ENCODE assay signal across 8 cellular contexts in the genomic region with DNA sequence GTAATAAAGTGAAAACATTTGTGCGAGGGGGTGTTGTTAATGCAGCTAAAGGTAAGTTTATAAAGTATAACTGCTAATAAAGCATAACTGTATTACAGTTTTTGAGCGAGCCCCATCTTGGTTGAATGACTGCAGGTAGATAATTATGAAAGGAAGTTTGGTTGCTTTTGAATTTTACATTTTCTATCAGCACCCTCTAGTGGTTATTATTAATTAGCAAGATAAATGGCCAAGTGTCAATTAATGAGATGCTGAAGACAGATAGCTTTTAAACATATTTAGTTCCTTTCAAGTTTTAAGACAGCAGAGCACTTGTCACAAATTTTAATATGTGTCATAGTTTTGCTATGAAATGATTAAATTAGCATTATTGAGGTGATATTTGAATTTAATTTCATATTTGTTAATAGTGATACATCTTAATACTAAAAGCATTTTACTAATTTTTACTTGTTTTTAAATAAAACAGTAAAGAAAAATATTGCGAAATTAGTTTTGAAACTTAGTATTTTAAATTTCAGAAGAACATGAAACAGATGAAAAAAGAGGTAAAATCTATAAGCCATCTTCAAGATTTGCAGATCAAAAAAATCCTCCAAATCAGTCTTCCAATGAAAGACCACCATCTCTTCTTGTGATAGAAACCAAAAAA. TPM values are rescaled to one million over a fixed set of nuclear protein-coding genes. Genes with fewer than 3 reads are reported as not detected.
A peak's percentile ranks its signal among the peaks of the same experiment; 100 is the strongest.
DNase-seq lines count a peak whose midpoint lies in the region; ATAC-seq and TF ChIP-seq lines count a peak whose summit lies in the region.

No MANE protein-coding gene starts in this region.

- H3K4me2 ChIP-seq in mammary epithelial cell (ENCODE audit: insufficient read depth, low read depth, low read length) (no peak overlapping the region), neural cell (ENCODE audit: low read length) (no peak overlapping the region)

- no peak for TF ChIP-seq EP300 in neural cell (conservative IDR thresholded peaks at IDR 0.05; ENCODE audit: poor library complexity, severe bottlenecking)

- H3K4me3 ChIP-seq in mammary epithelial cell (replicated peaks in 1 of 3; ENCODE audit: insufficient read depth in 1 of 3, low read depth in 2 of 3, low read length in 3 of 3) (no peak overlapping the region), neural cell (ENCODE audit: low read length) (no peak overlapping the region), aorta (ENCODE audit: low read length in 2 of 2) (no peak overlapping the region)

- H3K36me3 ChIP-seq in mammary epithelial cell (ENCODE audit: insufficient read depth, low read length) (peaks cover 49% of the 10 kb centered on the region), neural cell (ENCODE audit: insufficient read depth, low read length) (peaks cover 20% of the 10 kb centered on the region), aorta (ENCODE audit: control insufficient read depth in 1 of 2, insufficient read depth in 2 of 2, low read length in 1 of 2) (peaks cover 2 to 6% of the 10 kb centered on the region in 2 donors)

- TF ChIP-seq CTCF in mammary epithelial cell (conservative IDR thresholded peaks at IDR 0.05 in 1 of 2, IDR thresholded peaks at IDR 0.05 in 1 of 2; ENCODE audit: extremely low read depth in 1 of 2, insufficient read depth in 1 of 2, low read depth in 1 of 2, low read length in 2 of 2) (peak; percentile 48 to 55), neural cell (IDR thresholded peaks at IDR 0.05; ENCODE audit: poor library complexity, severe bottlenecking) (peak; percentile 52)

- H3K9me3 ChIP-seq in mammary epithelial cell (replicated peaks; ENCODE audit: insufficient read depth, low read length) = no peaks in the 10 kb centered on the region
- H3K9me3 ChIP-seq in neural cell (ENCODE audit: low read length) = no peaks in the 10 kb centered on the region
- H3K9me3 ChIP-seq in aorta (ENCODE audit: control insufficient read depth, low read length) = no peaks in the 10 kb centered on the region

- no peaks in the 10 kb centered on the region for H4K20me1 ChIP-seq in mammary epithelial cell (ENCODE audit: insufficient read depth, low read length)
- no peaks in the 10 kb centered on the region for H4K20me1 ChIP-seq in neural cell (ENCODE audit: insufficient read depth)

- no peak overlapping the region for H3K9ac ChIP-seq in mammary epithelial cell (ENCODE audit: insufficient read depth, low read length)
- H3K9ac ChIP-seq in neural cell (ENCODE audit: low read length) = no peak overlapping the region

- ATAC-seq in GM21526 (IDR thresholded peaks at IDR 0.05; ENCODE audit: low FRiP score, unreplicated experiment) (no peak), aorta (ENCODE audit: low FRiP score) (no peak)

- intact Hi-C loops in mammary epithelial cell (cut with micrococcal nuclease) (no loop called here), aorta (cut with DNase I) (no loop called here)

- no TSS peak for BruUV-seq in mammary epithelial cell (replicated peaks; lab: Mats Ljungman, UMichigan)

- H3K79me2 ChIP-seq in mammary epithelial cell (ENCODE audit: insufficient read depth, low read length) (peaks cover 73% of the 10 kb centered on the region), neural cell (replicated peaks; ENCODE audit: insufficient read depth, low read length) (peaks cover 18% of the 10 kb centered on the region)

- H3K4me1 ChIP-seq in mammary epithelial cell (ENCODE audit: insufficient read depth, low read length) = no peaks in the 10 kb centered on the region
- no peaks in the 10 kb centered on the region for H3K4me1 ChIP-seq in aorta (ENCODE audit: control insufficient read depth in 1 of 2, insufficient read depth in 2 of 2, low read length in 2 of 2)

- no peaks in the 10 kb centered on the region for H3F3A ChIP-seq in neural cell (ENCODE audit: insufficient read depth, low read length, poor library complexity, severe bottlenecking)

- no peak overlapping the region for H3K27ac ChIP-seq in mammary epithelial cell (ENCODE audit: insufficient read depth, low read depth, low read length)
- no peak overlapping the region for H3K27ac ChIP-seq in neural cell (ENCODE audit: low read length)
- no peak overlapping the region for H3K27ac ChIP-seq in aorta (ENCODE audit: low read depth in 1 of 2, low read length in 2 of 2)

- H3K9me2 ChIP-seq in neural cell (ENCODE audit: insufficient read depth, low read length) = no peaks in the 10 kb centered on the region

- H2AFZ ChIP-seq in mammary epithelial cell (ENCODE audit: low read depth, low read length) (no peak overlapping the region), neural cell (ENCODE audit: low read depth, low read length) (no peak overlapping the region)

- DNase-seq in EL = peak; percentile 18
- DNase-seq in LoVo (ENCODE audit: low spot score) = peak; percentile 14
- no peak for DNase-seq in mammary epithelial cell
- DNase-seq in hepatic stellate cell (ENCODE audit: low spot score) = no peak
- DNase-seq in NCI-H1092 treated with DMSO at 0.1 percent for 48 hours (lab: John Stamatoyannopoulos, UW) = no peak
- no peak for DNase-seq in aorta

- H3K27me3 ChIP-seq in mammary epithelial cell (ENCODE audit: insufficient read depth, low read length) = no peaks in the 10 kb centered on the region
- H3K27me3 ChIP-seq in neural cell (ENCODE audit: insufficient read depth, low read depth, low read length) = no peaks in the 10 kb centered on the region
- no peaks in the 10 kb centered on the region for H3K27me3 ChIP-seq in aorta (ENCODE audit: control insufficient read depth in 1 of 2, insufficient read depth in 2 of 2, low read length in 1 of 2)

- dilution Hi-C loops in mammary epithelial cell (cut with HindIII; ENCODE audit: low sequenced_read_pairs) = no loop called here

- TF ChIP-seq RAD21 in neural cell (conservative IDR thresholded peaks at IDR 0.05) = no peak

- CTCF ChIA-PET in mammary epithelial cell (lab: Charles Lee; ENCODE audit: low non-redundant PET) = interaction anchor here (0.6 to 0.7 kb wide), 3 partner anchors 23 to 428 kb away, joined by 3 to 4 read pairs (median 3); no protein-coding TSS in a partner anchor

- in situ Hi-C loops in mammary epithelial cell (cut with MboI; ENCODE audit: low sequenced_read_pairs in 2 of 2) = no loop called here

- WGBS in mammary epithelial cell (ENCODE audit: low coverage, missing lambda C conversion rate) = 16% methylated on average over 3 of the region's 3 CpGs
- WGBS in aorta, 2 donors = 90 to 91% methylated on average over 3 of the region's 3 CpGs

TF ChIP-seq in neural cell, 6 proteins besides CTCF, POLR2A, EP300 and RAD21:
- no peak for TF ChIP-seq SMC3 (conservative IDR thresholded peaks at IDR 0.05; ENCODE audit: poor library complexity)
- TF ChIP-seq REST (IDR thresholded peaks at IDR 0.05; ENCODE audit: borderline replicate concordance) = no peak
- TF ChIP-seq TAF1 (IDR thresholded peaks at IDR 0.05; ENCODE audit: low read depth) = no peak
- TF ChIP-seq MXI1 (conservative IDR thresholded peaks at IDR 0.05; ENCODE audit: poor library complexity, severe bottlenecking) = no peak
- TF ChIP-seq POLR2AphosphoS5 (IDR thresholded peaks at IDR 0.05) = no peak
- TF ChIP-seq EZH2 (IDR thresholded peaks at IDR 0.05; ENCODE audit: borderline replicate concordance, insufficient read depth, low read length, poor library complexity, severe bottlenecking) = no peak

RNA-seq across cellular contexts. Expression of gene U2SURP, which starts 15.1 kb away (rescaled TPM):
- 100 to 1,000 TPM in 1 of 2 donors, 10 to 100 TPM in 1; 76.7 to 122 TPM for total RNA-seq in mammary epithelial cell
- 36.1 TPM for polyA plus RNA-seq in mammary epithelial cell
- 17.1 TPM for polyA minus RNA-seq in mammary epithelial cell
- 139 and 159 TPM in 2 replicates for polyA plus RNA-seq in neural cell
- polyA minus RNA-seq in neural cell = 204 and 254 TPM in 2 replicates
- 100 to 1,000 TPM in 1 of 2 donors, 10 to 100 TPM in 1; 84.0 to 102 TPM for total RNA-seq in aorta
- 10 to 100 TPM; 12.3 to 40.1 TPM for polyA plus RNA-seq in aorta

RNA-seq across cellular contexts. Expression of gene PAQR9, which starts 53.0 kb away (rescaled TPM):
- total RNA-seq in mammary epithelial cell (not detected), aorta (not detected)
- polyA plus RNA-seq in mammary epithelial cell (0.05 TPM), neural cell (0.24 and 0.28 TPM in 2 replicates), aorta (not detected)
- polyA minus RNA-seq in mammary epithelial cell (0.41 TPM), neural cell (1.9 and 2.5 TPM in 2 replicates)

Comparison
In these comparisons a context has a peak if more than half of its experiments do, and no peak if none do; other contexts are left out.
1. DNase-seq: peak in EL (single experiment) and LoVo (single experiment); none in mammary epithelial cell (single experiment), hepatic stellate cell (single experiment), NCI-H1092 treated with DMSO at 0.1 percent for 48 hours (single experiment) and aorta (0 of 2).